8 cellular contexts compared by ENCODE assay signal in the genomic region with DNA sequence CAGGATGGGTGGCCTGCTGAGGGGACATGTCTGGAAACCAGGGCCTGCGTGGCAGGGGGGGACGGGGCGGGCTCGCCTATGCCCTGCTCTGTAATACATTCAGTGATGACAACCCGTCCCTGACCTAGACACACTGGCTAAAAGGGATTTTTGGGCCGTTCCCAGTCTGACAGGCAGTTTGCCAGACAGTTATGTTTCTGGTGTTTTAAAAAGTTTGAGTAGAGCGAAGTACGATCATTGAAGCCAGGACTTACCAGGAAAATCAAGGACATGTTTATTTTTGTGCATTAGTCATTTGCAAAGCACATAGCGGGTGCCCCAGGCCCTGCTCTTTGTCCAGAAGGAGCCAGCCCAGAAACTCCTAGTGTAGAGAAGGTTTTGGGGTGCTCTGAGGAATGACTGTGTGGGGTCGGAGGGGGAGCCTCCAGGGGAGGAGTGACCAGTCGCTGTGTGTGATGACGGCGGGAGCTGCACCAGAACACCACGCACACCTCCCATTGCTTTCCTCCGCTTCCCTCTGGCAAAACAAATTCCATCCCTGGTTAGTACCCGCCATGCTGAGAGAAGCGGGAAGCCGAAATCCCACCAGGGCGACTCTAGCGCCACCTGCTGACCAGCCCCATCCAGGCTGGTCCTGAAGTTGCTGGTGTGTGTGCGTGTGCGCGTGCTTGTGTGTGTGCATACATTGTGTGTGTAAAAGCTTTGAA.
DNase-seq lines count a peak whose midpoint lies in the region; ATAC-seq, FAIRE-seq and TF ChIP-seq lines count a peak whose summit lies in the region.

No MANE protein-coding gene starts in this region.

- peak; percentile 80 for DNase-seq in MV-4-11 (lab: John Stamatoyannopoulos, UW)
- DNase-seq in SKM-1 (lab: John Stamatoyannopoulos, UW; ENCODE audit: unreplicated experiment) = peak; percentile 28
- peak; percentile 92 for DNase-seq in astrocyte of the spinal cord (ENCODE audit: low read depth, low spot score)
- peak; percentile 47 to 49 for DNase-seq in hippocampal formation (lab: John Stamatoyannopoulos, UW)
- DNase-seq in retinal pigment epithelial cell (ENCODE audit: low read depth) = no peak
- no peak for DNase-seq in cortex of kidney (lab: John Stamatoyannopoulos, UW)

- ATAC-seq in HG02623 (IDR thresholded peaks at IDR 0.05; ENCODE audit: unreplicated experiment) = no peak

- TF ChIP-seq CTCF in astrocyte of the spinal cord (IDR thresholded peaks at IDR 0.05; ENCODE audit: low read depth, low read length) = peak; percentile 98
- TF ChIP-seq CTCF in retinal pigment epithelial cell (conservative IDR thresholded peaks at IDR 0.05; ENCODE audit: low read depth, low read length) = peak; percentile 99

- in situ Hi-C loops in astrocyte of the spinal cord (cut with HindIII; ENCODE audit: low sequenced_read_pairs) = no loop called here

- H3K4me3 ChIP-seq in astrocyte of the spinal cord (ENCODE audit: low read depth, low read length) (no peak overlapping the region), retinal pigment epithelial cell (ENCODE audit: low read length) (no peak overlapping the region)

- FAIRE-seq in G401.6 (lab: Jason Lieb, UNC) = peak; percentile 58

Comparison
In these comparisons a context has a peak if more than half of its experiments do, and no peak if none do; other contexts are left out.
1. DNase-seq: peak in MV-4-11 (single experiment), SKM-1 (single experiment), astrocyte of the spinal cord (single experiment) and hippocampal formation (2 of 2); none in retinal pigment epithelial cell (single experiment) and cortex of kidney (single experiment).